ENCODE assay signal across 11 cellular contexts in genomic region chr1:226995064-226995965, GRCh38. TPM values are rescaled to one million over a fixed set of nuclear protein-coding genes. Genes with fewer than 3 reads are reported as not detected.
DNase-seq lines count a peak whose midpoint lies in the region; ATAC-seq, FAIRE-seq and TF ChIP-seq lines count a peak whose summit lies in the region.
"Had no signal": no experiment of that assay in that cellular context is flagged by ENCODE, and none has a peak within 500 bp of the region (broad histone marks: within the 10 kb centered on the region; RNA-seq: fewer than 3 reads in every experiment).

No MANE protein-coding gene starts in this region.

- no peaks in the 10 kb centered on the region for H3K9me3 Mint-ChIP-seq in activated T-helper 17 cell treated with anti-CD3 and anti-CD28 coated beads, Interleukin-2, amount 50 U/mL, for 72 hours
- peaks cover 0 to 7% (median 0%) of the 10 kb centered on the region in 11 donors for H3K9me3 Mint-ChIP-seq in naive thymus-derived CD4-positive, alpha-beta T cell

- CTCF ChIA-PET in naive thymus-derived CD4-positive, alpha-beta T cell (lab: Charles Lee) = interaction anchor here (0.6 kb wide), 1 partner anchor 64 kb away, joined by 5 read pairs; no protein-coding TSS in a partner anchor

- H3K4me3 ChIP-seq in naive thymus-derived CD4-positive, alpha-beta T cell (ENCODE audit: low read length) = no peak overlapping the region

- no peak overlapping the region for H3K4me3 Mint-ChIP-seq in activated T-helper 17 cell treated with anti-CD3 and anti-CD28 coated beads, Interleukin-2, amount 50 U/mL, for 72 hours
- no peak overlapping the region for H3K4me3 Mint-ChIP-seq in naive thymus-derived CD4-positive, alpha-beta T cell
- H3K4me3 Mint-ChIP-seq: activated T-helper 1 cell treated with anti-CD3 and anti-CD28 coated beads, Interleukin-12 subunit alpha, Interleukin-12 subunit beta, Interleukin-2, Interleukin-4 antibody, amounts not matched to agents 30 ng/mL and 10 ng/mL and 1 ng/mL, durations not matched to agents 14 hours and 24 hours and 36 hours; T-cell had no signal

- peaks cover 3% of the 10 kb centered on the region for H3K27me3 Mint-ChIP-seq in activated T-helper 17 cell treated with anti-CD3 and anti-CD28 coated beads, Interleukin-2, amount 50 U/mL, for 72 hours
- peaks cover 0 to 4% (median 0%) of the 10 kb centered on the region in 5 donors for H3K27me3 Mint-ChIP-seq in naive thymus-derived CD4-positive, alpha-beta T cell

- no peaks in the 10 kb centered on the region for H3K9me3 ChIP-seq in naive thymus-derived CD4-positive, alpha-beta T cell (ENCODE audit: control insufficient read depth in 2 of 3, low read length in 3 of 3)

- peak; percentile 87 for FAIRE-seq in GM12892 (lab: Jason Lieb, UNC)

- no peaks in the 10 kb centered on the region for H3K36me3 ChIP-seq in naive thymus-derived CD4-positive, alpha-beta T cell (ENCODE audit: control insufficient read depth in 2 of 3, insufficient read depth in 3 of 3, low read length in 3 of 3)

- H3K27ac ChIP-seq in naive thymus-derived CD4-positive, alpha-beta T cell (ENCODE audit: low read depth, low read length) = no peak overlapping the region

- POLR2A ChIA-PET in naive thymus-derived CD4-positive, alpha-beta T cell (lab: Charles Lee) = interaction anchor here (0.6 kb wide), 1 partner anchor 1595 kb away, joined by 7 read pairs; no protein-coding TSS in a partner anchor

- no peaks in the 10 kb centered on the region for H3K4me1 ChIP-seq in naive thymus-derived CD4-positive, alpha-beta T cell (ENCODE audit: control insufficient read depth in 2 of 2, insufficient read depth in 2 of 2, low read length in 2 of 2)

- peak; percentile 98 for ATAC-seq in GM19395 (IDR thresholded peaks at IDR 0.05; ENCODE audit: unreplicated experiment)
- peak; percentile 98 for ATAC-seq in HG02885 (IDR thresholded peaks at IDR 0.05; ENCODE audit: poor library complexity, unreplicated experiment)
- peak; percentile 93 for ATAC-seq in activated T-helper 17 cell treated with anti-CD3 and anti-CD28 coated beads, Interleukin-2, amount 50 U/mL, for 72 hours (replicated peaks)
- no peak for ATAC-seq in naive thymus-derived CD4-positive, alpha-beta T cell
- ATAC-seq: T-cell had no signal

- intact Hi-C loops in naive thymus-derived CD4-positive, alpha-beta T cell (cut with micrococcal nuclease) = no loop called here

- peaks cover 5% of the 10 kb centered on the region for H3K4me1 Mint-ChIP-seq in activated T-helper 17 cell treated with anti-CD3 and anti-CD28 coated beads, Interleukin-2, amount 50 U/mL, for 72 hours
- H3K4me1 Mint-ChIP-seq in naive thymus-derived CD4-positive, alpha-beta T cell = peaks cover 0 to 5% (median 1%) of the 10 kb centered on the region in 7 donors

- peak overlapping the region; percentile 20 for H3K27ac Mint-ChIP-seq in activated T-helper 17 cell treated with anti-CD3 and anti-CD28 coated beads, Interleukin-2, amount 50 U/mL, for 72 hours
- peak overlapping the region in 1 of 9 donors; percentile 10 for H3K27ac Mint-ChIP-seq in naive thymus-derived CD4-positive, alpha-beta T cell
- H3K27ac Mint-ChIP-seq: activated T-helper 1 cell treated with anti-CD3 and anti-CD28 coated beads, Interleukin-12 subunit alpha, Interleukin-12 subunit beta, Interleukin-2, Interleukin-4 antibody, amounts not matched to agents 30 ng/mL and 10 ng/mL and 1 ng/mL, durations not matched to agents 14 hours and 24 hours and 36 hours; T-cell had no signal

- H3K27me3 ChIP-seq in naive thymus-derived CD4-positive, alpha-beta T cell (ENCODE audit: control insufficient read depth in 2 of 2, insufficient read depth in 2 of 2, low read length in 2 of 2) = no peaks in the 10 kb centered on the region

- TF ChIP-seq POLR2A in GM12892 (IDR thresholded peaks at IDR 0.05; ENCODE audit: low read depth, low read length) = no peak

- DNase-seq in GM12892 (ENCODE audit: insufficient read length) (no peak), Kasumi-1 (lab: John Stamatoyannopoulos, UW) (no peak), HT-29 (ENCODE audit: low spot score) (no peak), NCI-H1694 (lab: John Stamatoyannopoulos, UW) (no peak)
- no peak for DNase-seq in naive thymus-derived CD4-positive, alpha-beta T cell
- DNase-seq: stimulated activated naive CD4-positive, alpha-beta T cell had no signal

- no peaks in the 10 kb centered on the region for H3K36me3 Mint-ChIP-seq in activated T-helper 17 cell treated with anti-CD3 and anti-CD28 coated beads, Interleukin-2, amount 50 U/mL, for 72 hours (ENCODE audit: low read depth)
- H3K36me3 Mint-ChIP-seq in naive thymus-derived CD4-positive, alpha-beta T cell = peaks cover 0 to 5% (median 0%) of the 10 kb centered on the region in 5 donors
- H3K36me3 Mint-ChIP-seq: T-cell had no signal

RNA-seq across cellular contexts. Expression of gene COQ8A, which starts 55.2 kb away (rescaled TPM):
- polyA plus RNA-seq in GM12892 (2012; ENCODE audit: missing spikeins) = 10.2 TPM
- 10 to 100 TPM; 28.8 to 43.1 TPM for total RNA-seq in activated T-helper 17 cell treated with anti-CD3 and anti-CD28 coated beads, Interleukin-2, amount 50 U/mL, for 72 hours
- total RNA-seq in naive thymus-derived CD4-positive, alpha-beta T cell = 10 to 100 TPM; 34.1 to 83.4 (median 67.8) TPM
- polyA plus RNA-seq in naive thymus-derived CD4-positive, alpha-beta T cell = 10 to 100 TPM; 45.9 to 66.3 TPM
- total RNA-seq in HT-29 (2014; rRNA removed; shearing (Covaris generic)) = 41.0 and 42.0 TPM in 2 replicates
